Comparison of ENCODE assay signal across 20 cellular contexts in the genomic region with DNA sequence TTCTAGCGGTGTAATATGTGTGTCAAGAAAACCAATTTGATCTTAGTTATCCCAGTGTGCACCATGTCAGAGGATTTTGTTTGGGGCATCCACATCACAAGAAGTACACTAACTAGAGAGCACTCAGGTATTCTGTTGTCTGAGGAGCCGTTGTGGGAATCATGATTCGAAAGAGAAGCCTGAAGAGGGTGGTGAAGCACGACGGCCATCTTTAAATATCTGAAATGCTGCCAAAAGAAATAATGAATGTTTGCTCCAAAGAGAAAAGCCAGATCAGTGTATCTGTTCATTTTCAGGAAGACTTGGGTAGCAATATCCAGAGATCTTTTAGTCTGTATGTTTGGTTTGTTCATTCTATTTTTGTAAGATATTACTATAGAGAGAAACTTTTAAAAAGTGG.
DNase-seq lines count a peak whose midpoint lies in the region; ATAC-seq, FAIRE-seq and TF ChIP-seq lines count a peak whose summit lies in the region.
"Had no signal": no experiment of that assay in that cellular context is flagged by ENCODE, and none has a peak within 500 bp of the region (broad histone marks: within the 10 kb centered on the region; RNA-seq: fewer than 3 reads in every experiment).

No MANE protein-coding gene starts in this region.

- H3K9me1 ChIP-seq in endothelial cell of umbilical vein (replicated peaks; ENCODE audit: control insufficient read depth, extremely low read depth, insufficient read depth, low read length): no peaks in the 10 kb centered on the region

- H3K4me3 Mint-ChIP-seq in CD4-positive, alpha-beta memory T cell: no peak overlapping the region
- H3K4me3 Mint-ChIP-seq: WTC11 had no signal

- no peaks in the 10 kb centered on the region for H3K27me3 Mint-ChIP-seq in CD4-positive, alpha-beta memory T cell

- no peak overlapping the region for H3K4me3 ChIP-seq in CD4-positive, alpha-beta memory T cell (ENCODE audit: low read length in 2 of 2)
- H3K4me3 ChIP-seq in Karpas-422 (ENCODE audit: low read length) (no peak overlapping the region), endothelial cell of umbilical vein (replicated peaks in 1 of 3; ENCODE audit: insufficient read depth in 1 of 3, low read depth in 1 of 3, low read length in 3 of 3) (no peak overlapping the region)
- H3K4me3 ChIP-seq: hepatocyte, stomach had no signal

- TF ChIP-seq CTCF in endothelial cell of umbilical vein (IDR thresholded peaks at IDR 0.05; ENCODE audit: extremely low read depth in 1 of 2, insufficient read depth in 1 of 2, low read depth in 1 of 2, low read length in 2 of 2): no peak

- H3K4me1 Mint-ChIP-seq in CD4-positive, alpha-beta memory T cell: peaks cover 25 to 30% (median 27%) of the 10 kb centered on the region in 4 donors
- H3K4me1 Mint-ChIP-seq: WTC11 had no signal

- POLR2A ChIA-PET in CD4-positive, alpha-beta memory T cell (lab: Charles Lee; ENCODE audit: partially characterized antibody): no interaction called here
- POLR2A ChIA-PET in endothelial cell of umbilical vein (lab: Charles Lee): no interaction called here

- no peak overlapping the region; the same call in 1 of the 2 replicates for H3K9ac ChIP-seq in Karpas-422 (ENCODE audit: low read length)
- H3K9ac ChIP-seq in endothelial cell of umbilical vein (replicated peaks; ENCODE audit: extremely low read depth, insufficient read depth, low read length): no peak overlapping the region

- peak; percentile 70 for FAIRE-seq in endothelial cell of umbilical vein (lab: Jason Lieb, UNC)
- FAIRE-seq: H54 had no signal

- peaks cover 60% of the 10 kb centered on the region for H3K79me2 ChIP-seq in Karpas-422 (ENCODE audit: low read length)
- peaks cover 9% of the 10 kb centered on the region for H3K79me2 ChIP-seq in endothelial cell of umbilical vein (ENCODE audit: control insufficient read depth, insufficient read depth, low read length)

- H3K36me3 ChIP-seq in CD4-positive, alpha-beta memory T cell (ENCODE audit: insufficient read depth, low read length): no peaks in the 10 kb centered on the region
- H3K36me3 ChIP-seq in Karpas-422 (ENCODE audit: insufficient read depth, low read length) (no peaks in the 10 kb centered on the region), endothelial cell of umbilical vein (ENCODE audit: control insufficient read depth in 2 of 2, extremely low read depth in 1 of 2, insufficient read depth in 2 of 2, low read length in 2 of 2) (no peaks in the 10 kb centered on the region)

- TF ChIP-seq POLR2A in endothelial cell of umbilical vein (IDR thresholded peaks at IDR 0.05; ENCODE audit: low read depth, low read length): no peak

- intact Hi-C loops in CD4-positive, alpha-beta memory T cell (cut with micrococcal nuclease): no loop called here
- intact Hi-C loops in endothelial cell of umbilical vein (cut with micrococcal nuclease): no loop called here

- no peaks in the 10 kb centered on the region for H3K9me2 ChIP-seq in Karpas-422 (replicated peaks; ENCODE audit: insufficient read depth, low read length)

- H3K4me1 ChIP-seq in CD4-positive, alpha-beta memory T cell (ENCODE audit: insufficient read depth, low read length): peaks cover 20% of the 10 kb centered on the region
- H3K4me1 ChIP-seq in Karpas-422 (ENCODE audit: low read length) (peaks cover 54% of the 10 kb centered on the region), endothelial cell of umbilical vein (ENCODE audit: control insufficient read depth, extremely low read depth, insufficient read depth, low read length) (peaks cover 23% of the 10 kb centered on the region)

- no peak overlapping the region for H2AFZ ChIP-seq in Karpas-422 (ENCODE audit: low read length)
- H2AFZ ChIP-seq in endothelial cell of umbilical vein (ENCODE audit: low read depth, low read length): peak overlapping the region; percentile 62
- H2AFZ ChIP-seq: hepatocyte had no signal

- no peaks in the 10 kb centered on the region for H3K9me3 ChIP-seq in CD4-positive, alpha-beta memory T cell (ENCODE audit: control insufficient read depth in 1 of 2, low read length in 2 of 2)
- H3K9me3 ChIP-seq in Karpas-422 (ENCODE audit: low read length) (no peaks in the 10 kb centered on the region), endothelial cell of umbilical vein (replicated peaks; ENCODE audit: control insufficient read depth, insufficient read depth, low read length) (no peaks in the 10 kb centered on the region)
- H3K9me3 ChIP-seq: stomach had no signal

- no TSS peak for BruUV-seq in endothelial cell of umbilical vein (replicated peaks; lab: Mats Ljungman, UMichigan)

- H3K27ac Mint-ChIP-seq in CD4-positive, alpha-beta memory T cell: peak overlapping the region in 4 of 7 donors; percentile 31 to 80 (median 50)
- H3K27ac Mint-ChIP-seq: activated T-helper 2 cell treated with anti-CD3 and anti-CD28 coated beads, Interferon-gamma antibody, Interleukin-2, Interleukin-4, amounts not matched to agents 10 μg/mL and 5 μg/mL and 100 μg/mL, durations not matched to agents 14 hours and 24 hours and 36 hours; WTC11 had no signal

- peaks cover 5 to 15% of the 10 kb centered on the region in 2 donors for H3K36me3 Mint-ChIP-seq in CD4-positive, alpha-beta memory T cell
- H3K36me3 Mint-ChIP-seq: WTC11 had no signal

- H3K27me3 ChIP-seq in CD4-positive, alpha-beta memory T cell (ENCODE audit: insufficient read depth, low read length): no peaks in the 10 kb centered on the region
- H3K27me3 ChIP-seq in Karpas-422 (ENCODE audit: low read length) (no peaks in the 10 kb centered on the region), endothelial cell of umbilical vein (ENCODE audit: control insufficient read depth in 2 of 2, insufficient read depth in 2 of 2, low read length in 2 of 2) (no peaks in the 10 kb centered on the region)
- H3K27me3 ChIP-seq: hepatocyte, stomach had no signal

- DNase-seq in CD4-positive, alpha-beta memory T cell: no peak
- DNase-seq in Karpas-422 (no peak), endothelial cell of umbilical vein (ENCODE audit: low read depth, low spot score) (peak; percentile 56), renal cortical epithelial cell (ENCODE audit: low read depth) (peak; percentile 55), RPMI8226 (no peak), left lobe of liver (ENCODE audit: low spot score) (no peak)
- DNase-seq: aorta; C1 segment of cervical spinal cord; EL; left colon; NCI-H2081 treated with DMSO at 0.1 percent for 48 hours; NCI-H69; stimulated activated CD4-positive, alpha-beta T cell treated with anti-CD3 and anti-CD28 coated beads, Interleukin-15, amount 100 ng/mL, for 24 hours; stomach had no signal

- H4K20me1 ChIP-seq in Karpas-422 (ENCODE audit: insufficient read depth, low read depth, low read length) (no peaks in the 10 kb centered on the region), endothelial cell of umbilical vein (replicated peaks; ENCODE audit: control insufficient read depth, extremely low read depth, insufficient read depth, low read length) (no peaks in the 10 kb centered on the region)

- peaks cover 0 to 3% (median 0%) of the 10 kb centered on the region in 8 donors for H3K9me3 Mint-ChIP-seq in CD4-positive, alpha-beta memory T cell
- H3K9me3 Mint-ChIP-seq: activated T-helper 2 cell treated with anti-CD3 and anti-CD28 coated beads, Interferon-gamma antibody, Interleukin-2, Interleukin-4, amounts not matched to agents 10 μg/mL and 5 μg/mL and 100 μg/mL, durations not matched to agents 14 hours and 24 hours and 36 hours; WTC11 had no signal

- CTCF ChIA-PET in CD4-positive, alpha-beta memory T cell (lab: Charles Lee; ENCODE audit: partially characterized antibody): interaction anchor here (1.2 to 1.6 kb wide), 2 partner anchors 11 to 24 kb away, joined by 3 to 4 read pairs; no protein-coding TSS in a partner anchor
- CTCF ChIA-PET in endothelial cell of umbilical vein (lab: Charles Lee): no interaction called here

- H3K27ac ChIP-seq in CD4-positive, alpha-beta memory T cell (ENCODE audit: low read depth, low read length): no peak overlapping the region
- H3K27ac ChIP-seq in Karpas-422 (ENCODE audit: low read length) (peak overlapping the region; percentile 44), endothelial cell of umbilical vein (ENCODE audit: insufficient read depth, low read depth, low read length) (no peak overlapping the region)
- H3K27ac ChIP-seq: hepatocyte, stomach had no signal

- dilution Hi-C loops in endothelial cell of umbilical vein (cut with MboI; ENCODE audit: extremely low pct_ligation_motif_present, low sequenced_read_pairs): no loop called here

- H3K4me2 ChIP-seq in Karpas-422 (ENCODE audit: low read depth, low read length, poor library complexity, severe bottlenecking): peak overlapping the region; percentile 7
- H3K4me2 ChIP-seq in endothelial cell of umbilical vein (ENCODE audit: insufficient read depth, low read length): no peak overlapping the region
- H3K4me2 ChIP-seq: hepatocyte had no signal

- ATAC-seq in GM21619 (IDR thresholded peaks at IDR 0.05; ENCODE audit: unreplicated experiment): no peak
- ATAC-seq in left lobe of liver: no peak
- ATAC-seq: left colon, Panc1, WTC11 had no signal

TF ChIP-seq in endothelial cell of umbilical vein, 7 proteins besides CTCF, POLR2A, EP300 and RAD21:
- TF ChIP-seq EZH2 (IDR thresholded peaks at IDR 0.05; ENCODE audit: borderline replicate concordance, low read depth, low read length, severe bottlenecking) (no peak), POLR2AphosphoS5 (IDR thresholded peaks at IDR 0.05; ENCODE audit: insufficient read depth, low read depth, low read length) (no peak), JUN (IDR thresholded peaks at IDR 0.05; ENCODE audit: borderline replicate concordance, insufficient read depth, insufficient read length, low read depth) (no peak), GATA2 (IDR thresholded peaks at IDR 0.05; ENCODE audit: insufficient read depth, insufficient read length, low read depth, low read length) (no peak), FOS (IDR thresholded peaks at IDR 0.05; ENCODE audit: borderline replicate concordance, insufficient read depth, low read length) (no peak), MYC (IDR thresholded peaks at IDR 0.05; ENCODE audit: low read depth, low read length) (no peak)
- TF ChIP-seq, protein P1, sequence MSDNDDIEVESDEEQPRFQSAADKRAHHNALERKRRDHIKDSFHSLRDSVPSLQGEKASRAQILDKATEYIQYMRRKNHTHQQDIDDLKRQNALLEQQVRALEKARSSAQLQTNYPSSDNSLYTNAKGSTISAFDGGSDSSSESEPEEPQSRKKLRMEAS (IDR thresholded peaks at IDR 0.05; ENCODE audit: insufficient read depth, insufficient read length): no peak
TF ChIP-seq in endothelial cell of umbilical vein: peak in this region for 0.

Comparison
In these comparisons a context has a peak if more than half of its experiments do, and no peak if none do; other contexts are left out.
1. DNase-seq: peak in endothelial cell of umbilical vein (single experiment) and renal cortical epithelial cell (single experiment); none in CD4-positive, alpha-beta memory T cell (0 of 5), Karpas-422 (single experiment), RPMI8226 (single experiment) and left lobe of liver (single experiment).